ENCODE assay signal across 8 cellular contexts in the genomic region with DNA sequence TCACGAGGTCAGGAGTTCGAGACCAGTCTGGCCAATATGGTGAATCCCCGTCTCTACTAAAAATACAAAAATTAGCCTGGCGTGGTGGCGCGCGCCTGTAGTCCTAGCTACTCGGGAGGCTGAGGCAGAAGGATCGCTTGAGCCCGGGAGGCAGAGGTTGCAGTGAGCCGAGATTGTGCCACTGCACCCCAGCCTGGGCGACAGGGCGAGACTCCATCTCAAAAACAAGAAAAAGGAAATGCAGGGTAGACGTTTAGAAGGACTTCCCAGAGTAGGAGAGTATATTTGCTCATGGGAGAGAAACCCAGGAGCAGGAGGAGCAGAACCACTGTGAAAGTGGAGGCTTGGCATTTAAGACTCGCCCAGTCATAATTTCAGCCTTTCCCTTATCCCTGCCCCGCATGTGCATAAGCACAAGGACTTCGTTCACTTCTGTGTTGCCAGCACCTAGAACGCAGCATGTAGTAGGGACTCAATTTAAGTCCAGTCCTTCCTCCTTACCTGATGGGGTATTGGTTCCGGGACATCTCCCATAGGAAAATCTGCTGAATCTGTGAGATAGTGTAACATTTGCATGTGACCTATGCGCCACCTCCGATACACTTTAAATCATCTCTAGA. TPM values are rescaled to one million over a fixed set of nuclear protein-coding genes. Genes with fewer than 3 reads are reported as not detected.
DNase-seq lines count a peak whose midpoint lies in the region; ATAC-seq and TF ChIP-seq lines count a peak whose summit lies in the region.

No MANE protein-coding gene starts in this region.

- no peak for DNase-seq in SK-N-MC (ENCODE audit: low read depth, low spot score)
- DNase-seq in epithelial cell of proximal tubule (ENCODE audit: low read depth): no peak
- no peak for DNase-seq in HPDE6-E6E7 (ENCODE audit: extremely low spot score)
- DNase-seq in glomerular visceral epithelial cell (ENCODE audit: extremely low spot score): no peak

- no peak overlapping the region for H3K9ac ChIP-seq in SK-N-MC (ENCODE audit: insufficient read length)
- no peak overlapping the region for H3K9ac ChIP-seq in rectal smooth muscle tissue (ENCODE audit: low read length)

- H3K27ac ChIP-seq in SK-N-MC (peak overlapping the region; percentile 97), rectal smooth muscle tissue (ENCODE audit: low read depth, low read length) (peak overlapping the region; percentile 100)

- H3K9me3 ChIP-seq in SK-N-MC (ENCODE audit: low read depth, low read length): no peaks in the 10 kb centered on the region

- ATAC-seq in GM21737 (IDR thresholded peaks at IDR 0.05; ENCODE audit: unreplicated experiment): no peak
- ATAC-seq in HG03469 (IDR thresholded peaks at IDR 0.05; ENCODE audit: unreplicated experiment): no peak

- no peaks in the 10 kb centered on the region for H3K27me3 ChIP-seq in rectal smooth muscle tissue (ENCODE audit: control insufficient read depth, insufficient read depth, low read length)

- H3K36me3 ChIP-seq in SK-N-MC (ENCODE audit: insufficient read depth, low read length): no peaks in the 10 kb centered on the region
- no peaks in the 10 kb centered on the region for H3K36me3 ChIP-seq in rectal smooth muscle tissue (ENCODE audit: control insufficient read depth, insufficient read depth, low read length)

- H3K4me1 ChIP-seq in rectal smooth muscle tissue (ENCODE audit: control insufficient read depth, insufficient read depth, low read length): peaks cover 62% of the 10 kb centered on the region

- no peak for TF ChIP-seq CTCF in epithelial cell of proximal tubule (conservative IDR thresholded peaks at IDR 0.05; ENCODE audit: low read depth, low read length)

- H3K4me3 ChIP-seq in GM08714 (ENCODE audit: low read length) (peak overlapping the region; percentile 24; the same call in 1 of the 2 replicates), SK-N-MC (peak overlapping the region; percentile 61), epithelial cell of proximal tubule (ENCODE audit: low read depth, low read length) (peak overlapping the region; percentile 51), rectal smooth muscle tissue (ENCODE audit: low read length) (peak overlapping the region; percentile 32)

RNA-seq across cellular contexts. Expression of gene MEF2D, which starts 5.2 kb away (rescaled TPM):
- 10.6 and 10.7 TPM in 2 replicates for total RNA-seq in epithelial cell of proximal tubule
